Comparison of ENCODE assay signal across 8 cellular contexts in the genomic region with DNA sequence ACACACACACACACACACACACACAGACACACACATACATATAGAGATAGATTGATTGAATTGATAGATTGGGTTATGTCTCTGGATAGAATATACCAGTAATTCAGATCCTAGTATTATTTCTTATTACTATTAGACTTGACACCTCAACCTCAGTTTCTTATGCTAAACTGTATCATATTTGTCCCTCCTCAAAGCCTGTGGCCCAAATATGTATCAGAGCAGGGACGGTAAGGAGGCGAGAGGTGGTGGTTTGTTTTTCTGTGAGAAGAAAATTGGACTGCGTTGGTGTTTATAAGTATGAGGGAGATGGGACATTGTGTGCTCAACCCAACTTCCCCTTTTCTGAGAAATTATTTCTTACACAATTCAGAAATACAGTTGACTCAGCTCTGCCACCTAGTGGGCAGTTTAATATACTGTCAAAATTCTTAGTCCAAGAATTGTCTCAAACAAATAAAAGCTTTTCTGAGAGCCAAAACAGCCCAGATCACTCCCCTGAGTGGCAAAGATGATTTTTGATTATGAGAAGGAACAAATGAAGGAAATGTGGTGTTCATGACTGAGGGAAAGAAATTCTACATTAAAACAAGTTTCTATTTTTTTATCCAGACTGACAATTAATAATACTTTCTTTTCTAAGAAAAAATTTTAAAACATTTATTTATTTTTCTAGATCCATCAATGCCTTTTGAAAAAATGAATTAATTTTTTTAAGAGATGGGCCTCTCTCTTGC. TPM values are rescaled to one million over a fixed set of nuclear protein-coding genes. Genes with fewer than 3 reads are reported as not detected.
A peak's percentile ranks its signal among the peaks of the same experiment; 100 is the strongest.
DNase-seq lines count a peak whose midpoint lies in the region; ATAC-seq and TF ChIP-seq lines count a peak whose summit lies in the region.

No MANE protein-coding gene starts in this region.

- no TSS peak for BruUV-seq in A673 (replicated peaks; lab: Mats Ljungman, UMichigan)

- H3K36me3 ChIP-seq in A673 (ENCODE audit: insufficient read depth, low read length, poor library complexity, severe bottlenecking) (no peaks in the 10 kb centered on the region), SJSA1 (no peaks in the 10 kb centered on the region), prostate gland (no peaks in the 10 kb centered on the region)

- TF ChIP-seq POLR2A in prostate gland (IDR thresholded peaks at IDR 0.05): peak; percentile 41

- H3K4me3 ChIP-seq in A673 (ENCODE audit: low read depth, low read length, poor library complexity, severe bottlenecking): no peak overlapping the region
- H3K4me3 ChIP-seq in SJSA1: no peak overlapping the region
- no peak overlapping the region for H3K4me3 ChIP-seq in prostate gland

- no peaks in the 10 kb centered on the region for H3K36me3 Mint-ChIP-seq in activated naive CD4-positive, alpha-beta T cell treated with anti-CD3 and anti-CD28 coated beads, Interleukin-2, amount 50 U/mL, for 72 hours

- H3K9me3 ChIP-seq in A673 (ENCODE audit: low read depth, low read length, poor library complexity, severe bottlenecking): no peaks in the 10 kb centered on the region
- no peaks in the 10 kb centered on the region for H3K9me3 ChIP-seq in SJSA1 (replicated peaks)
- no peaks in the 10 kb centered on the region for H3K9me3 ChIP-seq in prostate gland

- H3K4me1 ChIP-seq in A673 (ENCODE audit: insufficient read depth, low read length, poor library complexity, severe bottlenecking): peaks cover 3% of the 10 kb centered on the region
- peaks cover 3% of the 10 kb centered on the region for H3K4me1 ChIP-seq in SJSA1 (replicated peaks)
- H3K4me1 ChIP-seq in prostate gland (replicated peaks): no peaks in the 10 kb centered on the region

- 0% methylated on average over 3 of the region's 3 CpGs for WGBS in prostate gland

- CTCF ChIA-PET in A673 (lab: Charles Lee): interaction anchor here (0.6 to 2.4 kb wide), 8 partner anchors 28 to 177 kb away, joined by 4 to 26 read pairs (median 6); a partner anchor contains a TSS

- DNase-seq in A673 (ENCODE audit: low spot score): peak; percentile 89
- DNase-seq in NAMALWA (ENCODE audit: low spot score): peak; percentile 98
- peak; percentile 66 to 79 for DNase-seq in SJSA1 (ENCODE audit: low read depth in 1 of 2, low spot score in 2 of 2)
- DNase-seq in activated naive CD4-positive, alpha-beta T cell treated with anti-CD3 and anti-CD28 coated beads, Interleukin-2, amount 50 U/mL, for 72 hours (ENCODE audit: low spot score in 2 of 2): peak in 1 of 2 donors; percentile 77
- DNase-seq in glomerular visceral epithelial cell (ENCODE audit: extremely low spot score): peak; percentile 83
- DNase-seq in prostate gland (ENCODE audit: low spot score): peak; percentile 84

- TF ChIP-seq CTCF in A673 (conservative IDR thresholded peaks at IDR 0.05; ENCODE audit: low read depth, low read length) (peak; percentile 86), prostate gland (IDR thresholded peaks at IDR 0.05) (peak; percentile 87 to 96 (median 95))

- ATAC-seq in GM18520 (IDR thresholded peaks at IDR 0.05; ENCODE audit: unreplicated experiment): peak; percentile 71
- ATAC-seq in activated naive CD4-positive, alpha-beta T cell treated with anti-CD3 and anti-CD28 coated beads, Interleukin-2, amount 50 U/mL, for 72 hours: peak; percentile 83 to 89
- no peak for ATAC-seq in HG03108 (IDR thresholded peaks at IDR 0.05; ENCODE audit: unreplicated experiment)

- POLR2A ChIA-PET in A673 (lab: Charles Lee; ENCODE audit: low non-redundant PET): no interaction called here

- H3K27ac ChIP-seq in A673 (ENCODE audit: low read depth, low read length, poor library complexity, severe bottlenecking): no peak overlapping the region
- 0 out of 2 replicates have a peak overlapping the region, but pooled peaks have one; percentile 31 for H3K27ac ChIP-seq in SJSA1
- H3K27ac ChIP-seq in prostate gland: peak overlapping the region; percentile 69 to 71

- H3K27me3 ChIP-seq in A673 (replicated peaks; ENCODE audit: insufficient read depth, low read depth, low read length, poor library complexity): no peaks in the 10 kb centered on the region
- H3K27me3 ChIP-seq in SJSA1 (replicated peaks): no peaks in the 10 kb centered on the region
- no peaks in the 10 kb centered on the region for H3K27me3 ChIP-seq in prostate gland (replicated peaks; ENCODE audit: insufficient read depth)

- intact Hi-C loops in A673 (cut with micrococcal nuclease; ENCODE audit: unreplicated experiment) (loop anchor here (2.0 kb wide), 1 partner anchor 114 kb away; no protein-coding TSS in a partner anchor), prostate gland (cut with DNase I) (no loop called here)

- peak overlapping the region; percentile 75 to 76 for H3K27ac Mint-ChIP-seq in activated naive CD4-positive, alpha-beta T cell treated with anti-CD3 and anti-CD28 coated beads, Interleukin-2, amount 50 U/mL, for 72 hours

- no peaks in the 10 kb centered on the region for H3K9me3 Mint-ChIP-seq in activated naive CD4-positive, alpha-beta T cell treated with anti-CD3 and anti-CD28 coated beads, Interleukin-2, amount 50 U/mL, for 72 hours

RNA-seq across cellular contexts. Expression of a gene that starts 10.8 kb away (rescaled TPM):
- 27.3 and 36.4 TPM in 2 replicates for total RNA-seq in A673 (2021)
- total RNA-seq in SJSA1 (2014; rRNA removed; shearing (Covaris generic)): 57.4 and 82.5 TPM in 2 replicates
- total RNA-seq in activated naive CD4-positive, alpha-beta T cell treated with anti-CD3 and anti-CD28 coated beads, Interleukin-2, amount 50 U/mL, for 72 hours: 100 to 1,000 TPM in 1 of 2 donors, 10 to 100 TPM in 1; 67.9 to 120 TPM
- total RNA-seq in prostate gland: 100 to 1,000 TPM; 618 to 736 TPM

RNA-seq across cellular contexts. Expression of a gene that starts 14.3 kb away (rescaled TPM):
- 0.24 and 0.31 TPM in 2 replicates for total RNA-seq in A673 (2021)
- not detected in 2 replicates for total RNA-seq in SJSA1 (2014; rRNA removed; shearing (Covaris generic))
- not detected for total RNA-seq in activated naive CD4-positive, alpha-beta T cell treated with anti-CD3 and anti-CD28 coated beads, Interleukin-2, amount 50 U/mL, for 72 hours
- 1 to 10 TPM in 1 of 2 donors, not detected in 1; 1.2 TPM for total RNA-seq in prostate gland

RNA-seq across cellular contexts. Expression of a gene that starts 42.7 kb away (rescaled TPM):
- 8.5 and 11.6 TPM in 2 replicates for total RNA-seq in A673 (2021)
- 13.9 and 22.8 TPM in 2 replicates for total RNA-seq in SJSA1 (2014; rRNA removed; shearing (Covaris generic))
- total RNA-seq in activated naive CD4-positive, alpha-beta T cell treated with anti-CD3 and anti-CD28 coated beads, Interleukin-2, amount 50 U/mL, for 72 hours: 10 to 100 TPM; 22.0 to 31.9 TPM
- 10 to 100 TPM; 20.3 to 23.2 TPM for total RNA-seq in prostate gland

RNA-seq across cellular contexts. Expression of a gene that starts 42.8 kb away (rescaled TPM):
- total RNA-seq in A673 (2021) (1.6 and 2.2 TPM in 2 replicates), prostate gland (1 to 10 TPM; 1.6 to 2.4 TPM)
- 0.13 TPM in 1 of 2 replicates, not detected in the other for total RNA-seq in SJSA1 (2014; rRNA removed; shearing (Covaris generic))
- total RNA-seq in activated naive CD4-positive, alpha-beta T cell treated with anti-CD3 and anti-CD28 coated beads, Interleukin-2, amount 50 U/mL, for 72 hours: 1 to 10 TPM; 5.4 to 9.1 TPM

RNA-seq across cellular contexts. Expression of a gene that starts 49.4 kb away (rescaled TPM):
- 39.6 and 40.1 TPM in 2 replicates for total RNA-seq in A673 (2021)
- total RNA-seq in SJSA1 (2014; rRNA removed; shearing (Covaris generic)): 24.3 and 34.1 TPM in 2 replicates
- 10 to 100 TPM; 47.9 to 50.1 TPM for total RNA-seq in activated naive CD4-positive, alpha-beta T cell treated with anti-CD3 and anti-CD28 coated beads, Interleukin-2, amount 50 U/mL, for 72 hours
- 10 to 100 TPM; 30.0 to 31.8 TPM for total RNA-seq in prostate gland
